8 cellular contexts compared by ENCODE assay signal in the genomic region with DNA sequence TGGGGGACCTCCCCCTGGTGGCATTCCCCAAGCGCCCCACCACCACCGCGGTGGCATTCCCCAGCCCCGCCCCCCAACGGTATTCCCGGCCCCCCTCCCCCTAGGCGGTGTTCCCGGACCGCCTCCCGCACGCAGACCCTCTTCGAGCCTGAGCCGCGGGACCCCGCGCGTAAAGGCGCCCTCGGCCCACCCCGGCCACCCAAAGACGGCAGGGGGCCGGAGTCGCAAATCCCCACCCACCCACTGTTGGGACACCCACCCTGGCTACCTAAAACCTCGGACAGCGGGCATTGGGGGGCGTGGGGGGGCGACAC. TPM values are rescaled to one million over a fixed set of nuclear protein-coding genes. Genes with fewer than 3 reads are reported as not detected.
DNase-seq lines count a peak whose midpoint lies in the region; ATAC-seq and TF ChIP-seq lines count a peak whose summit lies in the region.

No MANE protein-coding gene starts in this region.

- TF ChIP-seq CTCF in PC-9 (conservative IDR thresholded peaks at IDR 0.05), result no peak
- TF ChIP-seq CTCF in endothelial cell (IDR thresholded peaks at IDR 0.05; ENCODE audit: unreplicated experiment), result no peak
- no peak for TF ChIP-seq CTCF in neural cell (IDR thresholded peaks at IDR 0.05; ENCODE audit: poor library complexity, severe bottlenecking)
- no peak for TF ChIP-seq CTCF in GM10266 (IDR thresholded peaks at IDR 0.05; ENCODE audit: control insufficient read depth, insufficient read depth, low read depth, missing control alignments)

- DNase-seq in PC-9, result no peak
- DNase-seq in endothelial cell (ENCODE audit: low spot score), result no peak
- no peak for DNase-seq in posterior vena cava (ENCODE audit: low spot score)
- DNase-seq in GM10266 (ENCODE audit: extremely low spot score), result no peak
- DNase-seq in posterior cingulate gyrus, result no peak

- peak overlapping the region; percentile 47 to 68 (median 56) for H3K4me3 ChIP-seq in BLaER1 treated with 17β-estradiol and CSF1 and Interleukin-3, amounts not matched to agents 10 nM and 100 nM
- peak overlapping the region; percentile 68 for H3K4me3 ChIP-seq in PC-9
- H3K4me3 ChIP-seq in neural cell (ENCODE audit: low read length), result peak overlapping the region; percentile 64

- peak overlapping the region in 2 of 11 experiments; percentile 42 to 53; a peak in 3 of 22 replicates for H3K9ac ChIP-seq in BLaER1 treated with 17β-estradiol and CSF1 and Interleukin-3, amounts not matched to agents 10 nM and 100 nM
- H3K9ac ChIP-seq in neural cell (ENCODE audit: low read length), result peak overlapping the region; percentile 36

- peaks cover 36 to 60% (median 57%) of the 10 kb centered on the region in 11 experiments for H3K27me3 ChIP-seq in BLaER1 treated with 17β-estradiol and CSF1 and Interleukin-3, amounts not matched to agents 10 nM and 100 nM
- H3K27me3 ChIP-seq in PC-9 (ENCODE audit: insufficient read depth, low read depth) (peaks cover 3% of the 10 kb centered on the region; the same call in 1 of the 2 replicates), neural cell (ENCODE audit: insufficient read depth, low read depth, low read length) (peaks cover 22% of the 10 kb centered on the region)

- TF ChIP-seq EP300 in neural cell (conservative IDR thresholded peaks at IDR 0.05; ENCODE audit: poor library complexity, severe bottlenecking), result no peak

- no peak overlapping the region for H3K27ac Mint-ChIP-seq in endothelial cell (ENCODE audit: unreplicated experiment)

- H3K4me2 ChIP-seq in BLaER1 treated with 17β-estradiol and CSF1 and Interleukin-3, amounts not matched to agents 10 nM and 100 nM, result peak overlapping the region; percentile 76 to 90 (median 83)
- H3K4me2 ChIP-seq in PC-9 (peak overlapping the region; percentile 99), neural cell (ENCODE audit: low read length) (peak overlapping the region; percentile 25)

- no peak for ATAC-seq in GM19395 (IDR thresholded peaks at IDR 0.05; ENCODE audit: unreplicated experiment)

- H3K4me1 ChIP-seq in BLaER1 treated with 17β-estradiol and CSF1 and Interleukin-3, amounts not matched to agents 10 nM and 100 nM, result peaks cover 0 to 16% (median 8%) of the 10 kb centered on the region in 10 experiments; a peak in 14 of 20 replicates
- no peaks in the 10 kb centered on the region for H3K4me1 ChIP-seq in PC-9 (replicated peaks; ENCODE audit: insufficient read depth)

- H3K36me3 Mint-ChIP-seq in endothelial cell (ENCODE audit: low read depth, unreplicated experiment), result no peaks in the 10 kb centered on the region

- no peak overlapping the region for H3K27ac ChIP-seq in BLaER1 treated with 17β-estradiol and CSF1 and Interleukin-3, amounts not matched to agents 10 nM and 100 nM
- H3K27ac ChIP-seq in PC-9 (no peak overlapping the region), neural cell (ENCODE audit: low read length) (no peak overlapping the region)

- H3K9me3 Mint-ChIP-seq in endothelial cell (ENCODE audit: unreplicated experiment), result no peaks in the 10 kb centered on the region

- no peak for TF ChIP-seq RAD21 in neural cell (conservative IDR thresholded peaks at IDR 0.05)

- H2AFZ ChIP-seq in PC-9, result peak overlapping the region; percentile 94
- H2AFZ ChIP-seq in neural cell (ENCODE audit: low read depth, low read length), result no peak overlapping the region

- H3K4me3 Mint-ChIP-seq in endothelial cell (ENCODE audit: unreplicated experiment), result peak overlapping the region; percentile 85

- H3F3A ChIP-seq in PC-9 (ENCODE audit: insufficient read depth, low read depth) (peaks cover 15% of the 10 kb centered on the region; the same call in 1 of the 2 replicates), neural cell (ENCODE audit: insufficient read depth, low read length, poor library complexity, severe bottlenecking) (no peaks in the 10 kb centered on the region)

- no peaks in the 10 kb centered on the region for H3K36me3 ChIP-seq in BLaER1 treated with 17β-estradiol and CSF1 and Interleukin-3, amounts not matched to agents 10 nM and 100 nM
- H3K36me3 ChIP-seq in PC-9 (ENCODE audit: low read depth), result no peaks in the 10 kb centered on the region
- H3K36me3 ChIP-seq in neural cell (ENCODE audit: insufficient read depth, low read length), result no peaks in the 10 kb centered on the region

- BruUV-seq in PC-9 (replicated peaks; lab: Mats Ljungman, UMichigan), result no TSS peak

- POLR2A ChIA-PET in PC-9 (lab: Charles Lee; ENCODE audit: unreplicated experiment), result no interaction called here

- H3K9me3 ChIP-seq in BLaER1 treated with 17β-estradiol and CSF1 and Interleukin-3, amounts not matched to agents 10 nM and 100 nM (replicated peaks in 1 of 11), result no peaks in the 10 kb centered on the region
- H3K9me3 ChIP-seq in PC-9 (ENCODE audit: insufficient read depth, low read depth) (no peaks in the 10 kb centered on the region), neural cell (ENCODE audit: low read length) (no peaks in the 10 kb centered on the region)

- H3K9me2 ChIP-seq in PC-9 (ENCODE audit: insufficient read depth) (no peaks in the 10 kb centered on the region), neural cell (ENCODE audit: insufficient read depth, low read length) (no peaks in the 10 kb centered on the region)

- intact Hi-C loops in PC-9 (cut with micrococcal nuclease; ENCODE audit: unreplicated experiment) (loop anchor here (2.0 to 10.0 kb wide), 3 partner anchors 67 to 327 kb away; a partner anchor contains a TSS), posterior vena cava (cut with DNase I) (no loop called here), posterior cingulate gyrus (cut with DNase I) (loop anchor here (10.0 kb wide), 1 partner anchor 69 kb away; no protein-coding TSS in a partner anchor)

- peaks cover 0 to 15% (median 0%) of the 10 kb centered on the region in 11 experiments; a peak in 6 of 22 replicates for H4K20me1 ChIP-seq in BLaER1 treated with 17β-estradiol and CSF1 and Interleukin-3, amounts not matched to agents 10 nM and 100 nM
- no peaks in the 10 kb centered on the region for H4K20me1 ChIP-seq in PC-9 (ENCODE audit: insufficient read depth)
- H4K20me1 ChIP-seq in neural cell (ENCODE audit: insufficient read depth), result peaks cover 41% of the 10 kb centered on the region

- H3K27me3 Mint-ChIP-seq in endothelial cell (ENCODE audit: unreplicated experiment), result peaks cover 5% of the 10 kb centered on the region

- CTCF ChIA-PET in PC-9 (lab: Charles Lee), result no interaction called here

- no peaks in the 10 kb centered on the region for H3K79me2 ChIP-seq in PC-9 (ENCODE audit: low read depth)
- H3K79me2 ChIP-seq in neural cell (replicated peaks; ENCODE audit: insufficient read depth, low read length), result peaks cover 3% of the 10 kb centered on the region

- peaks cover 10% of the 10 kb centered on the region for H3K4me1 Mint-ChIP-seq in endothelial cell (ENCODE audit: unreplicated experiment)

TF ChIP-seq in neural cell, 6 proteins besides CTCF, POLR2A, EP300 and RAD21:
- no peak for TF ChIP-seq TAF1 (IDR thresholded peaks at IDR 0.05; ENCODE audit: low read depth)
- TF ChIP-seq, protein P1, sequence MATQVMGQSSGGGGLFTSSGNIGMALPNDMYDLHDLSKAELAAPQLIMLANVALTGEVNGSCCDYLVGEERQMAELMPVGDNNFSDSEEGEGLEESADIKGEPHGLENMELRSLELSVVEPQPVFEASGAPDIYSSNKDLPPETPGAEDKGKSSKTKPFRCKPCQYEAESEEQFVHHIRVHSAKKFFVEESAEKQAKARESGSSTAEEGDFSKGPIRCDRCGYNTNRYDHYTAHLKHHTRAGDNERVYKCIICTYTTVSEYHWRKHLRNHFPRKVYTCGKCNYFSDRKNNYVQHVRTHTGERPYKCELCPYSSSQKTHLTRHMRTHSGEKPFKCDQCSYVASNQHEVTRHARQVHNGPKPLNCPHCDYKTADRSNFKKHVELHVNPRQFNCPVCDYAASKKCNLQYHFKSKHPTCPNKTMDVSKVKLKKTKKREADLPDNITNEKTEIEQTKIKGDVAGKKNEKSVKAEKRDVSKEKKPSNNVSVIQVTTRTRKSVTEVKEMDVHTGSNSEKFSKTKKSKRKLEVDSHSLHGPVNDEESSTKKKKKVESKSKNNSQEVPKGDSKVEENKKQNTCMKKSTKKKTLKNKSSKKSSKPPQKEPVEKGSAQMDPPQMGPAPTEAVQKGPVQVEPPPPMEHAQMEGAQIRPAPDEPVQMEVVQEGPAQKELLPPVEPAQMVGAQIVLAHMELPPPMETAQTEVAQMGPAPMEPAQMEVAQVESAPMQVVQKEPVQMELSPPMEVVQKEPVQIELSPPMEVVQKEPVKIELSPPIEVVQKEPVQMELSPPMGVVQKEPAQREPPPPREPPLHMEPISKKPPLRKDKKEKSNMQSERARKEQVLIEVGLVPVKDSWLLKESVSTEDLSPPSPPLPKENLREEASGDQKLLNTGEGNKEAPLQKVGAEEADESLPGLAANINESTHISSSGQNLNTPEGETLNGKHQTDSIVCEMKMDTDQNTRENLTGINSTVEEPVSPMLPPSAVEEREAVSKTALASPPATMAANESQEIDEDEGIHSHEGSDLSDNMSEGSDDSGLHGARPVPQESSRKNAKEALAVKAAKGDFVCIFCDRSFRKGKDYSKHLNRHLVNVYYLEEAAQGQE (IDR thresholded peaks at IDR 0.05; ENCODE audit: borderline replicate concordance), result no peak
- no peak for TF ChIP-seq POLR2AphosphoS5 (IDR thresholded peaks at IDR 0.05)
- TF ChIP-seq MXI1 (conservative IDR thresholded peaks at IDR 0.05; ENCODE audit: poor library complexity, severe bottlenecking), result no peak

RNA-seq across cellular contexts. Expression of a gene that starts 22.4 kb away (rescaled TPM):
- total RNA-seq in PC-9 (2021) (3.4 and 6.2 TPM in 2 replicates), endothelial cell (ENCODE audit: unreplicated experiment) (12.0 TPM), posterior vena cava (1 to 10 TPM; 4.0 to 5.2 TPM)
- polyA plus RNA-seq in neural cell, result 68.6 and 75.7 TPM in 2 replicates
- 116 and 124 TPM in 2 replicates for polyA minus RNA-seq in neural cell

Comparison
In these comparisons a context has a peak if more than half of its experiments do, and no peak if none do; other contexts are left out.
1. H3K4me2 ChIP-seq: peak in every context shown above with its lines; median percentile 99 in PC-9; 83 in BLaER1 treated with 17β-estradiol and CSF1 and Interleukin-3, amounts not matched to agents 10 nM and 100 nM; 25 in neural cell.
2. intact Hi-C loops: an anchor here in PC-9 (2.0 to 10.0 kb wide) and posterior cingulate gyrus (10.0 kb wide); none called in posterior vena cava.